In the genomic region with DNA sequence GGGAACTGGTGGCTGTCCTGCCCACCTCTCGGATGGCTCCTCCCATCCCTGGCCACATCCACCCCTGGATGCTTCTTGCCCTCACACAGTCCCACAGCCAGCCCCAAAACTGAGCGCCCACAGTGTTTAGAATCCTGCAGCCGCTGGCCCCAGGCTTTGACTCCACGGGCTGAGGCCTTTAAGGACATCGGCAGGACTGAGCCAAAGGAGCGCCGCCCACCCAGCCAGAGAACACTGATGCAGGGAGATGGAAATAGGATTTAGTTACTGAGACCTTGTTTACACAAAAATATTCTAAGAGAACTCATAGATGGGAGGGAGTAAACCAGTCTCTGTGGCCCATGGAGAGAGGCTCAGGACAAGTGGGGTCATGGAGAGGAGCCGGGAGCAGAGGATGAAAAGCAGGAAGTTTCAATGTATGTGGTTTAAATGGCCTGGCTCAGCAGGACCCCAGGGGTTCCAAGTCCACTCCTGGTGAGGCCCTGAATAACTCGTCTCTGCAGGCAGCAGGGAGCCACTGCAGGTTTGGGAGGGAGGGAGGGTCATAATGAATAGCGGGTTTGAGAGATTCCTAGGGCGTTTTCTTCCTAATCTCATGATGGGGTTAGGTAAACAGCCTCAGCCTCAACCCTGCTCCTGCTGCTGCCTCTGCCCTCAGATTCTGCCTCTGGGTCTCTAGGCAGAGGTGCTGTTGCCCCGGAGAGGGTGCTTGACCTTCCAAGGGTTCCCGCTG, we compare ENCODE assay signal across 7 cellular contexts.
A peak's percentile ranks its signal among the peaks of the same experiment; 100 is the strongest.
DNase-seq lines count a peak whose midpoint lies in the region; ATAC-seq, FAIRE-seq and TF ChIP-seq lines count a peak whose summit lies in the region.
"Not testable (repeated sequence)": the region's sequence is repeated elsewhere in the genome, so short reads cannot be mapped to it uniquely, and the experiment has no call there.

No MANE protein-coding gene starts in this region.

- ATAC-seq in WTC11 (peak; percentile 59), right cardiac atrium (peak; percentile 44 to 49)

- H3K4me1 Mint-ChIP-seq in WTC11; endodermal cell; osteocyte (ENCODE audit: unreplicated experiment): not testable (repeated sequence)

- not testable (repeated sequence) for H3K36me3 Mint-ChIP-seq in WTC11; endodermal cell (ENCODE audit: low read depth); osteocyte (ENCODE audit: unreplicated experiment)

- not testable (repeated sequence) for H3K4me3 Mint-ChIP-seq in WTC11; endodermal cell; osteocyte (ENCODE audit: unreplicated experiment)

- POLR2A ChIA-PET in WTC11 (lab: Charles Lee), result not testable (repeated sequence)

- H3K9me3 Mint-ChIP-seq in WTC11; osteocyte (ENCODE audit: unreplicated experiment): not testable (repeated sequence)
- H3K9me3 Mint-ChIP-seq in endodermal cell, result peaks cover 13% of the 10 kb centered on the region

- not testable (repeated sequence) for H3K27me3 Mint-ChIP-seq in WTC11 (ENCODE audit: low read depth); endodermal cell (ENCODE audit: insufficient read depth)
- peaks cover 12% of the 10 kb centered on the region for H3K27me3 Mint-ChIP-seq in osteocyte (ENCODE audit: unreplicated experiment)

- WGBS in endodermal cell (ENCODE audit: insufficient coverage in 1 of 2, insufficient read length in 1 of 2), 2 experiments, result 53 to 67% methylated on average over 2 to 12 of the region's 13 CpGs
- WGBS in right cardiac atrium, result 57% methylated on average over 12 of the region's 13 CpGs
- 58 to 61% methylated on average over 8 to 12 of the region's 13 CpGs for WGBS in testis, 2 donors

- H3K27me3 ChIP-seq in H7 (ENCODE audit: control insufficient read depth, insufficient read depth, low read length); endodermal cell (ENCODE audit: control insufficient read depth, insufficient read depth, low read length, poor library complexity, severe bottlenecking); right cardiac atrium (ENCODE audit: control insufficient read depth, insufficient read depth); testis: not testable (repeated sequence)

- not testable (repeated sequence) for H3K9me3 ChIP-seq in endodermal cell (ENCODE audit: control insufficient read depth, low read length); right cardiac atrium (ENCODE audit: control insufficient read depth, low read length); testis

- DNase-seq in H7 (peak; percentile 32), endodermal cell (peak; percentile 64), right cardiac atrium (peak in 1 of 3 donors; percentile 72), osteocyte (ENCODE audit: extremely low spot score, unreplicated experiment) (peak; percentile 65), testis (peak; percentile 62)
- DNase-seq in HTR-8/SVneo (ENCODE audit: insufficient read length, low spot score); WTC11 (ENCODE audit: low spot score): not testable (repeated sequence)

- not testable (repeated sequence) for H3K27ac ChIP-seq in endodermal cell (ENCODE audit: low read depth, low read length); right cardiac atrium (ENCODE audit: low read length); testis

- not testable (repeated sequence) for H3K36me3 ChIP-seq in H7 (replicated peaks; ENCODE audit: control insufficient read depth, insufficient read depth, low read length); endodermal cell (ENCODE audit: control insufficient read depth, insufficient read depth, low read length); testis (ENCODE audit: low read depth, missing control alignments)

- TF ChIP-seq CTCF in WTC11 (IDR thresholded peaks at IDR 0.05); endodermal cell (conservative IDR thresholded peaks at IDR 0.05); osteocyte (IDR thresholded peaks at IDR 0.05); testis (IDR thresholded peaks at IDR 0.05): not testable (repeated sequence)

- peak; percentile 31 for FAIRE-seq in HTR-8/SVneo (lab: Jason Lieb, UNC)

- H3K27ac Mint-ChIP-seq in WTC11; osteocyte (ENCODE audit: unreplicated experiment): not testable (repeated sequence)
- peak overlapping the region; percentile 17 for H3K27ac Mint-ChIP-seq in endodermal cell

- TF ChIP-seq POLR2A in testis (IDR thresholded peaks at IDR 0.05), result not testable (repeated sequence)

- intact Hi-C loops in right cardiac atrium (cut with DNase I); testis (cut with DNase I; ENCODE audit: low total_unique reads): not testable (repeated sequence)

- not testable (repeated sequence) for H3K4me1 ChIP-seq in endodermal cell (ENCODE audit: control insufficient read depth, insufficient read depth, low read length); right cardiac atrium (ENCODE audit: control insufficient read depth, insufficient read depth, low read length); testis

- H3K9ac ChIP-seq in endodermal cell (ENCODE audit: extremely low read depth, low read length, poor library complexity, severe bottlenecking), result not testable (repeated sequence)

- not testable (repeated sequence) for H3K4me3 ChIP-seq in H7 (ENCODE audit: insufficient read depth, low read depth, low read length); endodermal cell (ENCODE audit: low read length); right cardiac atrium (ENCODE audit: low read length); testis

- CTCF ChIA-PET in WTC11 (lab: Charles Lee), result not testable (repeated sequence)
